Comparison of ENCODE assay signal across 8 cellular contexts in genomic region chr7:129501760-129502707, GRCh38. TPM values are rescaled to one million over a fixed set of nuclear protein-coding genes. Genes with fewer than 3 reads are reported as not detected.
DNase-seq lines count a peak whose midpoint lies in the region; ATAC-seq and TF ChIP-seq lines count a peak whose summit lies in the region.

Gene SMKR1 (plus strand): TSS chr7:129502531. CDS start chr7:129502825, 294 bp downstream.

- peak within 1 kb of the TSS; percentile 66 for H3K23ac ChIP-seq in mesendoderm (ENCODE audit: low read length)

- H3K18ac ChIP-seq in mesendoderm (ENCODE audit: low read length): no peak within 1 kb of the TSS

- H3K9ac ChIP-seq in mesendoderm (ENCODE audit: low read length): peak within 1 kb of the TSS; percentile 51

- H2BK15ac ChIP-seq in mesendoderm (replicated peaks; ENCODE audit: low read depth): no peak within 1 kb of the TSS

- H3K4me1 ChIP-seq in mesendoderm (ENCODE audit: control insufficient read depth, low read depth, low read length): no peaks in the 10 kb centered on the region

- WGBS in mesendoderm (ENCODE audit: extremely low coverage, insufficient coverage, low lambda C conversion rate): no CpG with 5 or more reads among the region's 89 CpGs

- peak within 1 kb of the TSS; percentile 93 for H3K4me2 ChIP-seq in mesendoderm (ENCODE audit: low read length)

- H3K79me1 ChIP-seq in mesendoderm (ENCODE audit: low read length): no peaks in the 10 kb centered on the region

- DNase-seq in AG10803 (ENCODE audit: low read depth) (peak; percentile 45), NCI-H345 treated with DMSO at 0.1 percent for 48 hours (lab: John Stamatoyannopoulos, UW; ENCODE audit: unreplicated experiment) (peak; percentile 27), ecto neural progenitor cell (ENCODE audit: low spot score) (peak; percentile 81), mesendoderm (peak; percentile 30)
- DNase-seq in activated CD4-positive, alpha-beta T cell treated with anti-CD3 and anti-CD28 coated beads, Interleukin-2, amount 50 U/mL, for 24 hours (ENCODE audit: low read depth in 1 of 2, low spot score in 1 of 2): peak; percentile 76 to 84
- peak; percentile 86 for DNase-seq in stimulated activated CD8-positive, alpha-beta memory T cell treated with anti-CD3 and anti-CD28 coated beads, Interleukin-12 subunit alpha, Interleukin-12 subunit beta, amount 100 ng/mL, for 4 hours (ENCODE audit: low read depth)

- H3K27ac ChIP-seq in mesendoderm (ENCODE audit: low read depth, low read length): no peak within 1 kb of the TSS

- peak within 1 kb of the TSS; percentile 70 for H3K56ac ChIP-seq in mesendoderm (ENCODE audit: low read length)

- no peak for TF ChIP-seq CTCF in AG10803 (conservative IDR thresholded peaks at IDR 0.05; ENCODE audit: low read length)

- no peak within 1 kb of the TSS for H2BK120ac ChIP-seq in mesendoderm (ENCODE audit: low read depth, low read length)

- no peak within 1 kb of the TSS for H2BK5ac ChIP-seq in mesendoderm (ENCODE audit: low read length)

- no peak within 1 kb of the TSS for H4K8ac ChIP-seq in mesendoderm (ENCODE audit: low read depth, low read length)

- no peak within 1 kb of the TSS for H2AK5ac ChIP-seq in mesendoderm (ENCODE audit: low read length)

- H3K4ac ChIP-seq in mesendoderm (ENCODE audit: low read depth, low read length): no peak within 1 kb of the TSS

- H3K4me3 ChIP-seq in AG10803 (ENCODE audit: low read length) (peak within 1 kb of the TSS; percentile 58), mesendoderm (ENCODE audit: low read length) (peak within 1 kb of the TSS; percentile 26)

- no peaks in the 10 kb centered on the region for H3K79me2 ChIP-seq in mesendoderm (ENCODE audit: control insufficient read depth, insufficient read depth, low read length)

- no peaks in the 10 kb centered on the region for H3K27me3 ChIP-seq in mesendoderm (ENCODE audit: insufficient read depth, low read length, poor library complexity)

- H4K5ac ChIP-seq in mesendoderm (ENCODE audit: low read length): no peak within 1 kb of the TSS

- ATAC-seq in GM18909 (IDR thresholded peaks at IDR 0.05; ENCODE audit: poor library complexity, unreplicated experiment): peak; percentile 90
- peak; percentile 91 for ATAC-seq in HG03135 (IDR thresholded peaks at IDR 0.05; ENCODE audit: unreplicated experiment)

- no peaks in the 10 kb centered on the region for H3K36me3 ChIP-seq in mesendoderm (ENCODE audit: control insufficient read depth, insufficient read depth, low read length)

RNA-seq across cellular contexts. Expression of gene SMKR1, which starts in this region (rescaled TPM):
- polyA plus RNA-seq in mesendoderm (2013, experiment 1 of 2): 1.3 TPM
- polyA plus RNA-seq in mesendoderm (2013, experiment 2 of 2): 1.3 TPM

Comparison
In these comparisons a context has a peak if more than half of its experiments do, and no peak if none do; other contexts are left out.
1. DNase-seq: peak in every context shown above with its lines; median percentile 86 in stimulated activated CD8-positive, alpha-beta memory T cell treated with anti-CD3 and anti-CD28 coated beads, Interleukin-12 subunit alpha, Interleukin-12 subunit beta, amount 100 ng/mL, for 4 hours; 81 in ecto neural progenitor cell; 80 in activated CD4-positive, alpha-beta T cell treated with anti-CD3 and anti-CD28 coated beads, Interleukin-2, amount 50 U/mL, for 24 hours; 45 in AG10803; 30 in mesendoderm; 27 in NCI-H345 treated with DMSO at 0.1 percent for 48 hours.